20 cellular contexts compared by ENCODE assay signal in the genomic region with DNA sequence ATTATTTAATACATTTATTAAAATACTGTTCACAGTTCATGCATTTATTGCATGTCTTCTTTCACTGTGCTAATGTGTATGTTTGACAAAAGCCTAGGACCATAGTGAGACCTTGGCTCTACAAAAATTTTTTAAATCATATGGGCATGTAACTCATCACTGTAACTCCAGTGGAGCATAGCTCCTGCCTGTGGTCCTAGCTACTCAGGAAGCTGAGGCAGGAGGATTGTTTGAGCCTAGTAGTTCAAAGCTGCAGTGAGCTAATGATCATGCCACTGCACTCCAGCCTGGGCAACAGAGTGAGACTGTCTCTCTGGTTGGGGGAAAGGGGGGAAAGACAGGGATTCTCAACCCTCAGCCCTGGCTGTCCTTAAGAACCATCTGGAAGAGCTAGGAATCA.
"Had no signal": no experiment of that assay in that cellular context is flagged by ENCODE, and none has a peak within 500 bp of the region (broad histone marks: within the 10 kb centered on the region; RNA-seq: fewer than 3 reads in every experiment).

No MANE protein-coding gene starts in this region.

- H3K4me3 ChIP-seq: skin epidermis, suprapubic skin had no signal

- DNase-seq: activated CD4-positive, alpha-beta T cell treated with anti-CD3 and anti-CD28 coated beads, Interleukin-2, amount 50 U/mL, for 1 hour; activated CD8-positive, alpha-beta memory T cell treated with anti-CD3 and anti-CD28 coated beads for 24 hours; activated naive CD4-positive, alpha-beta T cell; activated naive CD8-positive, alpha-beta T cell treated with anti-CD3 and anti-CD28 coated beads, Interleukin-2, amount 50 U/mL, for 24 hours; aorta; cerebellar nuclear complex; effector memory CD8-positive, alpha-beta T cell; head of caudate nucleus; left colon; mammary epithelial cell; naive thymus-derived CD8-positive, alpha-beta T cell; posterior cingulate gyrus; retina; stimulated activated CD4-positive, alpha-beta T cell treated with anti-CD3 and anti-CD28 coated beads, Interleukin-4, amount 100 ng/mL, for 24 hours; SW 1271; trophoblast cell had no signal

- H3K27ac ChIP-seq: skin epidermis, suprapubic skin had no signal

- H3K27ac Mint-ChIP-seq: activated naive CD8-positive, alpha-beta T cell treated with anti-CD3 and anti-CD28 coated beads, Interleukin-2, amount 50 U/mL, for 24 hours; naive thymus-derived CD8-positive, alpha-beta T cell; stimulated activated naive CD8-positive, alpha-beta T cell treated with anti-CD3 and anti-CD28 coated beads, Interleukin-15, Interleukin-2, amounts not matched to agents 100 ng/mL and 50 ng/mL, for 24 hours; T-helper 2 cell treated with Interferon-gamma antibody and Interleukin-4, amounts not matched to agents 5 μg/mL and 100 μg/mL, for 36 hours had no signal

- H3K36me3 Mint-ChIP-seq: naive thymus-derived CD8-positive, alpha-beta T cell had no signal

- ATAC-seq: activated naive CD8-positive, alpha-beta T cell treated with anti-CD3 and anti-CD28 coated beads, Interleukin-2, amount 50 U/mL, for 24 hours; effector memory CD8-positive, alpha-beta T cell; left colon; naive thymus-derived CD8-positive, alpha-beta T cell had no signal

- H3K4me3 Mint-ChIP-seq: activated naive CD8-positive, alpha-beta T cell treated with anti-CD3 and anti-CD28 coated beads, Interleukin-2, amount 50 U/mL, for 24 hours; effector memory CD8-positive, alpha-beta T cell; naive thymus-derived CD8-positive, alpha-beta T cell; stimulated activated naive CD8-positive, alpha-beta T cell treated with anti-CD3 and anti-CD28 coated beads, Interleukin-15, Interleukin-2, amounts not matched to agents 100 ng/mL and 50 ng/mL, for 24 hours; T-helper 2 cell treated with Interferon-gamma antibody and Interleukin-4, amounts not matched to agents 5 μg/mL and 100 μg/mL, for 36 hours had no signal

- H3K27me3 Mint-ChIP-seq: activated naive CD8-positive, alpha-beta T cell treated with anti-CD3 and anti-CD28 coated beads, Interleukin-2, amount 50 U/mL, for 24 hours; effector memory CD8-positive, alpha-beta T cell; naive thymus-derived CD8-positive, alpha-beta T cell; stimulated activated naive CD8-positive, alpha-beta T cell treated with anti-CD3 and anti-CD28 coated beads, Interleukin-15, Interleukin-2, amounts not matched to agents 100 ng/mL and 50 ng/mL, for 24 hours had no signal

- H3K27me3 ChIP-seq: suprapubic skin had no signal

- H3K9me3 Mint-ChIP-seq: activated naive CD8-positive, alpha-beta T cell treated with anti-CD3 and anti-CD28 coated beads, Interleukin-2, amount 50 U/mL, for 24 hours; effector memory CD8-positive, alpha-beta T cell; naive thymus-derived CD8-positive, alpha-beta T cell; stimulated activated naive CD8-positive, alpha-beta T cell treated with anti-CD3 and anti-CD28 coated beads, Interleukin-15, Interleukin-2, amounts not matched to agents 100 ng/mL and 50 ng/mL, for 24 hours; T-helper 2 cell treated with Interferon-gamma antibody and Interleukin-4, amounts not matched to agents 5 μg/mL and 100 μg/mL, for 36 hours had no signal

- H3K9me3 ChIP-seq: suprapubic skin had no signal

- H3K36me3 ChIP-seq: suprapubic skin had no signal

- H3K4me1 ChIP-seq: suprapubic skin had no signal
